In the genomic region with DNA sequence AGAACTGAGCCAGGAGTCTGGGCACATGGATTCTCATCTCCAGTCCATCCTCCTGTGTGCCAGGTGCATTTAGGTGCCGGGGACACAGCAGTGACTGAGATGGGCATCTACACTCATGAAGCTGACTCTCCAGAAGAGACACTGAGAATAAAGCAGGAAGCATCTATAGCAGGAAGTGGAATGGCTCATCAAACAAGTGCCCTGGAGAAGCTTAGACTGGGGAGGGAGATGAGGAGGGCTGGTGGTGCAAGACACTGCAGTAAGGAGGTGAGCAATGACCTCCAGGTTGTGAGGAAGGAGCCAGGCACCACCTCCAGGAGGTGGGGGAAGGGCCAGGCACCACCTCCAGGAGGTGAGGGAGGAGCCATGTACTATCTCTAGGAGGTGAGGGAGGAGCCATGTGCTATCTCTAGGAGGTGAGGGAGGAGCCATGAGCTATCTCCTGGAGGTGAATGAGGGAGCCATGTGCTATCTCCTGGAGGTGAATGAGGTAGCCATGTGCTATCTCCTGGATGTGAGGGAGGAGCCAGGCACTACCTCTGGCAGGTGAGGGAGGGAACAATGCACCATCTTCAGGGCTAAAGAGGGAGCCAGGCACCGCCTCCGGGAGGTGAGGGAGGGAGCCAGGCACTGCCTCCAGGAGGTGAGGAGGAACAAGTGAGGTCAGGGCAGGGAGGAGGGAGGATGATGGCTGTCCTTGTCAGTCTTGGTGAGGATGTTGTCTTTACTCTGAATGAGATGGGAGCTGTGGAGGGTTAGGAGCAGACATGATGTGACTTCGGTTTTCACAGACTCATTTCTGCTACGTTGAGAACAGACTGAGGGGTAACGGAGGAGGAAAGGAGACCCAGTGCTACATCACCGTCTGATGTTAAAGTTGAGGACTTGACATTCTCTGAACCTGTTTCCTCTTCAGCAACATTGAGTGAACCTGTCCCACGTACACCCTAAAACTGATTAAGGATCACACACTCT, we compare ENCODE assay signal across 16 cellular contexts.
A peak's percentile ranks its signal among the peaks of the same experiment; 100 is the strongest.
DNase-seq lines count a peak whose midpoint lies in the region; ATAC-seq and TF ChIP-seq lines count a peak whose summit lies in the region.
"Had no signal": no experiment of that assay in that cellular context is flagged by ENCODE, and none has a peak within 500 bp of the region (broad histone marks: within the 10 kb centered on the region; RNA-seq: fewer than 3 reads in every experiment).

No MANE protein-coding gene starts in this region.

- H3K36me3 ChIP-seq in HCT116 (ENCODE audit: control insufficient read depth in 1 of 2, insufficient read depth in 2 of 2, low read length in 2 of 2) (no peaks in the 10 kb centered on the region), neuronal stem cell (replicated peaks in 1 of 2; ENCODE audit: control insufficient read depth in 2 of 2, insufficient read depth in 2 of 2, low read length in 2 of 2) (no peaks in the 10 kb centered on the region), ascending aorta (no peaks in the 10 kb centered on the region)
- H3K36me3 ChIP-seq: BE2C had no signal

- RAD21 ChIA-PET in HCT116 (lab: Charles Lee; ENCODE audit: low non-redundant PET in 1 of 2, low total read pairs in 2 of 2, uncharacterized antibody in 2 of 2, unreplicated experiment in 2 of 2): no interaction called here

- no peaks in the 10 kb centered on the region for H3K9me3 ChIP-seq in HCT116 (ENCODE audit: control insufficient read depth in 1 of 2, insufficient read depth in 1 of 2, low read depth in 1 of 2, low read length in 2 of 2)
- peaks cover 0 to 2% of the 10 kb centered on the region in 2 donors for H3K9me3 ChIP-seq in neuronal stem cell (replicated peaks in 1 of 2; ENCODE audit: control insufficient read depth in 2 of 2, insufficient read depth in 1 of 2, low read depth in 1 of 2, low read length in 2 of 2)
- H3K9me3 ChIP-seq in ascending aorta: no peaks in the 10 kb centered on the region
- H3K9me3 ChIP-seq: BE2C, Caco-2 had no signal

- no TSS peak for BruUV-seq in HCT116 (replicated peaks; lab: Mats Ljungman, UMichigan)

- H3K4me1 ChIP-seq in HCT116 (ENCODE audit: control insufficient read depth in 1 of 2, insufficient read depth in 2 of 2, low read length in 2 of 2) (no peaks in the 10 kb centered on the region), foreskin keratinocyte (no peaks in the 10 kb centered on the region), neuronal stem cell (ENCODE audit: control insufficient read depth in 2 of 2, insufficient read depth in 1 of 2, low read depth in 1 of 2, low read length in 2 of 2) (no peaks in the 10 kb centered on the region), ascending aorta (no peaks in the 10 kb centered on the region)
- H3K4me1 ChIP-seq: BE2C had no signal

- H3K36me3 Mint-ChIP-seq in stimulated activated naive B cell treated with anti-CD40 and anti-IgM and Interleukin-4, amounts not matched to agents 10 μg/mL and 1 μg/mL and 100 μg/mL, for 72 hours: no peaks in the 10 kb centered on the region

- H4K20me1 ChIP-seq in HCT116 (ENCODE audit: insufficient read depth): no peaks in the 10 kb centered on the region

- H3K23ac ChIP-seq in neuronal stem cell (ENCODE audit: low read depth, low read length, poor library complexity): peak overlapping the region; percentile 57

- no peaks in the 10 kb centered on the region for H3K79me2 ChIP-seq in HCT116 (ENCODE audit: insufficient read depth, low read length)

- peaks cover 0 to 5% of the 10 kb centered on the region in 2 donors for H3K27me3 Mint-ChIP-seq in stimulated activated naive B cell treated with anti-CD40 and anti-IgM and Interleukin-4, amounts not matched to agents 10 μg/mL and 1 μg/mL and 100 μg/mL, for 72 hours

- H2BK12ac ChIP-seq in neuronal stem cell (ENCODE audit: low read length): no peak overlapping the region

- H3K4me3 ChIP-seq in HCT116 (replicated peaks in 1 of 2; ENCODE audit: low read depth in 1 of 2, low read length in 2 of 2) (no peak overlapping the region), neuronal stem cell (ENCODE audit: low read length in 2 of 2) (no peak overlapping the region), ascending aorta (no peak overlapping the region)

- H3K27me3 ChIP-seq in HCT116 (ENCODE audit: insufficient read depth, low read length) (peaks cover 8% of the 10 kb centered on the region; the same call in 1 of the 2 replicates), foreskin keratinocyte (no peaks in the 10 kb centered on the region), neuronal stem cell (ENCODE audit: control insufficient read depth in 3 of 3, insufficient read depth in 3 of 3, low read depth in 1 of 3, low read length in 3 of 3) (no peaks in the 10 kb centered on the region), ascending aorta (no peaks in the 10 kb centered on the region)
- H3K27me3 ChIP-seq: BE2C had no signal

- no peak overlapping the region for H3K27ac Mint-ChIP-seq in stimulated activated naive B cell treated with anti-CD40 and anti-IgM and Interleukin-4, amounts not matched to agents 10 μg/mL and 1 μg/mL and 100 μg/mL, for 72 hours
- H3K27ac Mint-ChIP-seq: CD4-positive, alpha-beta T cell; H9 had no signal

- no peak overlapping the region for H2BK120ac ChIP-seq in neuronal stem cell (ENCODE audit: low read depth, low read length)

- H3K9ac ChIP-seq in HCT116 (ENCODE audit: low read length): no peak overlapping the region
- H3K9ac ChIP-seq in neuronal stem cell (ENCODE audit: low read depth, low read length, poor library complexity): peak overlapping the region; percentile 7

- no peak overlapping the region for H3K4me2 ChIP-seq in HCT116 (ENCODE audit: low read length)
- no peak overlapping the region for H3K4me2 ChIP-seq in neuronal stem cell (ENCODE audit: insufficient read depth, low read length, poor library complexity, severe bottlenecking)

- peaks cover 0 to 3% of the 10 kb centered on the region in 2 donors for H3K9me3 Mint-ChIP-seq in stimulated activated naive B cell treated with anti-CD40 and anti-IgM and Interleukin-4, amounts not matched to agents 10 μg/mL and 1 μg/mL and 100 μg/mL, for 72 hours
- H3K9me3 Mint-ChIP-seq: CD4-positive, alpha-beta T cell had no signal

- no peak overlapping the region for H2BK15ac ChIP-seq in neuronal stem cell (ENCODE audit: low read length)

- H4K91ac ChIP-seq in neuronal stem cell (ENCODE audit: low read depth, low read length, poor library complexity): no peak overlapping the region

- H3K27ac ChIP-seq in C4-2B (peak overlapping the region; percentile 6; the same call in 1 of the 2 replicates), HCT116 (ENCODE audit: low read depth, low read length) (no peak overlapping the region), foreskin keratinocyte (no peak overlapping the region), neuronal stem cell (replicated peaks; ENCODE audit: low read length) (no peak overlapping the region), ascending aorta (no peak overlapping the region)
- H3K27ac ChIP-seq: HL-60 had no signal

- H3K18ac ChIP-seq in neuronal stem cell (ENCODE audit: low read length): no peak overlapping the region

- peak; percentile 81 for ATAC-seq in HCT116
- peak; percentile 14 for ATAC-seq in foreskin keratinocyte
- no peak for ATAC-seq in stimulated activated naive B cell treated with anti-CD40 and anti-IgM and Interleukin-4, amounts not matched to agents 10 μg/mL and 1 μg/mL and 100 μg/mL, for 72 hours (replicated peaks)
- ATAC-seq in HG03342 (IDR thresholded peaks at IDR 0.05; ENCODE audit: unreplicated experiment): no peak

- H3K4ac ChIP-seq in neuronal stem cell (ENCODE audit: low read length): no peak overlapping the region

- POLR2A ChIA-PET in HCT116 (lab: Charles Lee): no interaction called here

- H3K79me1 ChIP-seq in neuronal stem cell (ENCODE audit: low read depth, low read length): no peaks in the 10 kb centered on the region

- H2BK5ac ChIP-seq in neuronal stem cell (ENCODE audit: low read length): no peak overlapping the region

- TF ChIP-seq CTCF in C4-2B (conservative IDR thresholded peaks at IDR 0.05): no peak
- TF ChIP-seq CTCF in HCT116 (IDR thresholded peaks at IDR 0.05 in 2 of 3, conservative IDR thresholded peaks at IDR 0.05 in 1 of 3; ENCODE audit: borderline replicate concordance in 1 of 3, insufficient read depth in 1 of 3, low read depth in 2 of 3, low read length in 2 of 3): no peak
- TF ChIP-seq CTCF in foreskin keratinocyte (conservative IDR thresholded peaks at IDR 0.05): no peak
- TF ChIP-seq CTCF in ascending aorta (IDR thresholded peaks at IDR 0.05): no peak

- CTCF ChIA-PET in HCT116 (lab: Charles Lee): no interaction called here

- no peak for TF ChIP-seq RAD21 in HCT116 (IDR thresholded peaks at IDR 0.05; ENCODE audit: low read depth)

- TF ChIP-seq POLR2A in HCT116 (IDR thresholded peaks at IDR 0.05; ENCODE audit: borderline replicate concordance, extremely low read depth, insufficient read depth, insufficient read length): no peak

- H2AFZ ChIP-seq in HCT116 (ENCODE audit: low read depth, low read length, poor library complexity, severe bottlenecking): no peak overlapping the region
- no peak overlapping the region for H2AFZ ChIP-seq in neuronal stem cell (ENCODE audit: low read length)

- DNase-seq in HCT116 (ENCODE audit: low read depth, low spot score) (no peak), foreskin keratinocyte (no peak), neuronal stem cell (ENCODE audit: low spot score) (no peak), ascending aorta (ENCODE audit: low spot score in 2 of 2) (no peak)
- DNase-seq in stimulated activated naive B cell treated with anti-CD40 and anti-IgM and Interleukin-4, amounts not matched to agents 10 μg/mL and 1 μg/mL and 100 μg/mL, for 72 hours: no peak
- no peak for DNase-seq in activated CD8-positive, alpha-beta memory T cell treated with anti-CD3 and anti-CD28 coated beads for 24 hours
- DNase-seq: ACHN; BE2C; C1 segment of cervical spinal cord; Caco-2; CD4-positive, alpha-beta T cell; H9; IMR-90 had no signal

- H3K9me2 ChIP-seq in HCT116 (ENCODE audit: insufficient read depth): no peaks in the 10 kb centered on the region

- peak overlapping the region; percentile 27 for H3K14ac ChIP-seq in neuronal stem cell (ENCODE audit: low read length)

- no CpG with 5 or more reads among the region's 8 CpGs for WGBS in neuronal stem cell (ENCODE audit: extremely low coverage in 2 of 2, insufficient read length in 2 of 2, insufficient replicate concordance in 1 of 2), 2 donors

- H2AK5ac ChIP-seq in neuronal stem cell (ENCODE audit: low read depth, low read length): no peak overlapping the region

- H3K4me1 Mint-ChIP-seq in stimulated activated naive B cell treated with anti-CD40 and anti-IgM and Interleukin-4, amounts not matched to agents 10 μg/mL and 1 μg/mL and 100 μg/mL, for 72 hours: no peaks in the 10 kb centered on the region
- H3K4me1 Mint-ChIP-seq: H9 had no signal

- intact Hi-C loops in HCT116 (cut with micrococcal nuclease) (no loop called here), ascending aorta (cut with DNase I) (no loop called here)

- no peak overlapping the region for H4K8ac ChIP-seq in neuronal stem cell (ENCODE audit: low read depth, low read length)

- H3K4me3 Mint-ChIP-seq in stimulated activated naive B cell treated with anti-CD40 and anti-IgM and Interleukin-4, amounts not matched to agents 10 μg/mL and 1 μg/mL and 100 μg/mL, for 72 hours: no peak overlapping the region
- H3K4me3 Mint-ChIP-seq: CD4-positive, alpha-beta T cell; H9 had no signal

TF ChIP-seq in HCT116, 20 proteins besides CTCF, POLR2A, EP300 and RAD21 (continues in another document):
- TF ChIP-seq JUND (IDR thresholded peaks at IDR 0.05) (no peak), ZNF274 (IDR thresholded peaks at IDR 0.05; ENCODE audit: low read depth, low read length) (no peak)

Comparison
In these comparisons a context has a peak if more than half of its experiments do, and no peak if none do; other contexts are left out.
1. ATAC-seq: peak in HCT116 (single experiment) and foreskin keratinocyte (single experiment); none in stimulated activated naive B cell treated with anti-CD40 and anti-IgM and Interleukin-4, amounts not matched to agents 10 μg/mL and 1 μg/mL and 100 μg/mL, for 72 hours (0 of 2) and HG03342 (single experiment).